ENCODE assay signal across 1 cellular context in the genomic region with DNA sequence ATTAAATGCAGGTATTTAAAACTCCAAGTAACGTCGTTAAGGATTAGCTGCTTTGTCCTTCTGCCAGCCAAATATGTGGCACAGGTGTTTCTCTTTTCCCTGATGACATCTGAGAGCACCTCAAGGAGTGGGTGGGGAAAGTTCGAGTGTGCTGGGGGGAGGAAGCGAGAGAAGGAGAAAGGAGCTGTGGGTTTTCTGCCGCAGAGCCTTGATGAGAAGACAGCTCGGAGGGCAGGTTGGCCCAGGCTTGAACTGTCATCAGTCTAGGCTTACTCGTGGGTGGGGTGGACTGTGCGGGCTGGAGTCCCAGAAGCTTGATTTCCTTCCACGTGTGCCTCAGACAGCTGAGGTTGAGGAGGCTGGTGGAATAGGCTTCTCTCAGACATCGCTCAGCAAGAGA.
TF ChIP-seq lines count a peak whose summit lies in the region.

No MANE protein-coding gene starts in this region.

TF ChIP-seq in GM12878, 131 proteins besides CTCF, POLR2A, EP300 and RAD21 (continued from another document and continues in another):
- TF ChIP-seq BCL11A (IDR thresholded peaks at IDR 0.05; ENCODE audit: low read depth, low read length): peak; percentile 97
- TF ChIP-seq CHD4 (IDR thresholded peaks at IDR 0.05): no peak
- TF ChIP-seq BMI1 (IDR thresholded peaks at IDR 0.05; ENCODE audit: borderline replicate concordance): peak; percentile 71
- TF ChIP-seq, protein P1, sequence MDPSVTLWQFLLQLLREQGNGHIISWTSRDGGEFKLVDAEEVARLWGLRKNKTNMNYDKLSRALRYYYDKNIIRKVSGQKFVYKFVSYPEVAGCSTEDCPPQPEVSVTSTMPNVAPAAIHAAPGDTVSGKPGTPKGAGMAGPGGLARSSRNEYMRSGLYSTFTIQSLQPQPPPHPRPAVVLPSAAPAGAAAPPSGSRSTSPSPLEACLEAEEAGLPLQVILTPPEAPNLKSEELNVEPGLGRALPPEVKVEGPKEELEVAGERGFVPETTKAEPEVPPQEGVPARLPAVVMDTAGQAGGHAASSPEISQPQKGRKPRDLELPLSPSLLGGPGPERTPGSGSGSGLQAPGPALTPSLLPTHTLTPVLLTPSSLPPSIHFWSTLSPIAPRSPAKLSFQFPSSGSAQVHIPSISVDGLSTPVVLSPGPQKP (IDR thresholded peaks at IDR 0.05; ENCODE audit: low read depth, low read length): no peak
- TF ChIP-seq NFYA (IDR thresholded peaks at IDR 0.05; ENCODE audit: borderline replicate concordance, low read depth, low read length): no peak
- no peak for TF ChIP-seq HCFC1 (IDR thresholded peaks at IDR 0.05; ENCODE audit: low read length)
- no peak for TF ChIP-seq ZNF24 (IDR thresholded peaks at IDR 0.05)
- no peak for TF ChIP-seq ZNF274 (IDR thresholded peaks at IDR 0.05; ENCODE audit: insufficient read depth, insufficient read length)
- no peak for TF ChIP-seq MYC (IDR thresholded peaks at IDR 0.05; ENCODE audit: insufficient read depth, insufficient read length, insufficient replicate concordance, low read length, severe bottlenecking)
- peak; percentile 91 for TF ChIP-seq SPI1 (IDR thresholded peaks at IDR 0.05; ENCODE audit: borderline replicate concordance, insufficient read depth, low read depth, low read length)
- TF ChIP-seq IRF4 (IDR thresholded peaks at IDR 0.05; ENCODE audit: low read depth, low read length): peak; percentile 87
- peak; percentile 87 for TF ChIP-seq POU2F2 (IDR thresholded peaks at IDR 0.05; ENCODE audit: borderline replicate concordance, low read depth, low read length)
- no peak for TF ChIP-seq TCF7 (IDR thresholded peaks at IDR 0.05; ENCODE audit: borderline replicate concordance)
- TF ChIP-seq ZNF687 (IDR thresholded peaks at IDR 0.05): peak; percentile 79
- TF ChIP-seq TARDBP (IDR thresholded peaks at IDR 0.05; ENCODE audit: borderline replicate concordance): no peak
- no peak for TF ChIP-seq CEBPB (IDR thresholded peaks at IDR 0.05; ENCODE audit: borderline replicate concordance in 1 of 2, low read depth in 2 of 2, low read length in 2 of 2)
- no peak for TF ChIP-seq ZNF207 (IDR thresholded peaks at IDR 0.05; ENCODE audit: borderline replicate concordance)
- TF ChIP-seq EED (IDR thresholded peaks at IDR 0.05; ENCODE audit: low read depth): peak; percentile 98
- no peak; the same call in 1 of the 2 replicates for TF ChIP-seq BACH1 (IDR thresholded peaks at IDR 0.05; ENCODE audit: borderline replicate concordance)
- TF ChIP-seq, protein P2, sequence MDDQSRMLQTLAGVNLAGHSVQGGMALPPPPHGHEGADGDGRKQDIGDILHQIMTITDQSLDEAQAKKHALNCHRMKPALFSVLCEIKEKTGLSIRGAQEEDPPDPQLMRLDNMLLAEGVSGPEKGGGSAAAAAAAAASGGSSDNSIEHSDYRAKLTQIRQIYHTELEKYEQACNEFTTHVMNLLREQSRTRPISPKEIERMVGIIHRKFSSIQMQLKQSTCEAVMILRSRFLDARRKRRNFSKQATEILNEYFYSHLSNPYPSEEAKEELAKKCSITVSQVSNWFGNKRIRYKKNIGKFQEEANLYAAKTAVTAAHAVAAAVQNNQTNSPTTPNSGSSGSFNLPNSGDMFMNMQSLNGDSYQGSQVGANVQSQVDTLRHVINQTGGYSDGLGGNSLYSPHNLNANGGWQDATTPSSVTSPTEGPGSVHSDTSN (IDR thresholded peaks at IDR 0.05; ENCODE audit: insufficient replicate concordance, low read depth, low read length): peak; percentile 54
- TF ChIP-seq CBFB (IDR thresholded peaks at IDR 0.05; ENCODE audit: low read depth): peak; percentile 91
- TF ChIP-seq, protein P3, sequence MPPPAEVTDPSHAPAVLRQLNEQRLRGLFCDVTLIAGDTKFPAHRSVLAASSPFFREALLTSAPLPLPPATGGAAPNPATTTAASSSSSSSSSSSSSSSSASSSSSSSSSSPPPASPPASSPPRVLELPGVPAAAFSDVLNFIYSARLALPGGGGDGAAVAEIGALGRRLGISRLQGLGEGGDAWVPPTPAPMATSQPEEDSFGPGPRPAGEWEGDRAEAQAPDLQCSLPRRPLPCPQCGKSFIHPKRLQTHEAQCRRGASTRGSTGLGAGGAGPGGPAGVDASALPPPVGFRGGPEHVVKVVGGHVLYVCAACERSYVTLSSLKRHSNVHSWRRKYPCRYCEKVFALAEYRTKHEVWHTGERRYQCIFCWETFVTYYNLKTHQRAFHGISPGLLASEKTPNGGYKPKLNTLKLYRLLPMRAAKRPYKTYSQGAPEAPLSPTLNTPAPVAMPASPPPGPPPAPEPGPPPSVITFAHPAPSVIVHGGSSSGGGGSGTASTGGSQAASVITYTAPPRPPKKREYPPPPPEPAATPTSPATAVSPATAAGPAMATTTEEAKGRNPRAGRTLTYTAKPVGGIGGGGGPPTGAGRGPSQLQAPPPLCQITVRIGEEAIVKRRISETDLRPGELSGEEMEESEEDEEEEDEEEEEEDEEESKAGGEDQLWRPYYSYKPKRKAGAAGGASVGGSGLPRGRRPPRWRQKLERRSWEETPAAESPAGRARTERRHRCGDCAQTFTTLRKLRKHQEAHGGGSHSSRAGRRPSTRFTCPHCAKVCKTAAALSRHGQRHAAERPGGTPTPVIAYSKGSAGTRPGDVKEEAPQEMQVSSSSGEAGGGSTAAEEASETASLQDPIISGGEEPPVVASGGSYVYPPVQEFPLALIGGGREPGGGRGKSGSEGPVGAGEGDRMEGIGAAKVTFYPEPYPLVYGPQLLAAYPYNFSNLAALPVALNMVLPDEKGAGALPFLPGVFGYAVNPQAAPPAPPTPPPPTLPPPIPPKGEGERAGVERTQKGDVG (CRISPR knock-in tag; IDR thresholded peaks at IDR 0.05): no peak
- TF ChIP-seq BRCA1 (IDR thresholded peaks at IDR 0.05; ENCODE audit: low read depth, low read length): no peak
- TF ChIP-seq KAT2A (conservative IDR thresholded peaks at IDR 0.05; ENCODE audit: control insufficient read depth, low read depth, low read length): no peak
- TF ChIP-seq ZNF217 (IDR thresholded peaks at IDR 0.05): 0 out of 2 replicates have a peak, but pooled peaks have one; percentile 20
- no peak for TF ChIP-seq WRNIP1 (IDR thresholded peaks at IDR 0.05; ENCODE audit: borderline replicate concordance, low read depth, low read length)
- no peak for TF ChIP-seq SMAD5 (IDR thresholded peaks at IDR 0.05; ENCODE audit: low read depth)
- no peak for TF ChIP-seq ZNF384 (IDR thresholded peaks at IDR 0.05; ENCODE audit: borderline replicate concordance, low read depth, low read length)
- no peak for TF ChIP-seq MEF2B (IDR thresholded peaks at IDR 0.05; ENCODE audit: partially characterized antibody, poor library complexity, severe bottlenecking)
- TF ChIP-seq, protein P4, sequence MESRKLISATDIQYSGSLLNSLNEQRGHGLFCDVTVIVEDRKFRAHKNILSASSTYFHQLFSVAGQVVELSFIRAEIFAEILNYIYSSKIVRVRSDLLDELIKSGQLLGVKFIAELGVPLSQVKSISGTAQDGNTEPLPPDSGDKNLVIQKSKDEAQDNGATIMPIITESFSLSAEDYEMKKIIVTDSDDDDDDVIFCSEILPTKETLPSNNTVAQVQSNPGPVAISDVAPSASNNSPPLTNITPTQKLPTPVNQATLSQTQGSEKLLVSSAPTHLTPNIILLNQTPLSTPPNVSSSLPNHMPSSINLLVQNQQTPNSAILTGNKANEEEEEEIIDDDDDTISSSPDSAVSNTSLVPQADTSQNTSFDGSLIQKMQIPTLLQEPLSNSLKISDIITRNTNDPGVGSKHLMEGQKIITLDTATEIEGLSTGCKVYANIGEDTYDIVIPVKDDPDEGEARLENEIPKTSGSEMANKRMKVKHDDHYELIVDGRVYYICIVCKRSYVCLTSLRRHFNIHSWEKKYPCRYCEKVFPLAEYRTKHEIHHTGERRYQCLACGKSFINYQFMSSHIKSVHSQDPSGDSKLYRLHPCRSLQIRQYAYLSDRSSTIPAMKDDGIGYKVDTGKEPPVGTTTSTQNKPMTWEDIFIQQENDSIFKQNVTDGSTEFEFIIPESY (IDR thresholded peaks at IDR 0.05): no peak
- TF ChIP-seq MTA3 (IDR thresholded peaks at IDR 0.05; ENCODE audit: borderline replicate concordance, low read length): peak; percentile 71; the same call in 1 of the 2 replicates
- no peak for TF ChIP-seq PAX8 (IDR thresholded peaks at IDR 0.05)
- TF ChIP-seq, protein P5, sequence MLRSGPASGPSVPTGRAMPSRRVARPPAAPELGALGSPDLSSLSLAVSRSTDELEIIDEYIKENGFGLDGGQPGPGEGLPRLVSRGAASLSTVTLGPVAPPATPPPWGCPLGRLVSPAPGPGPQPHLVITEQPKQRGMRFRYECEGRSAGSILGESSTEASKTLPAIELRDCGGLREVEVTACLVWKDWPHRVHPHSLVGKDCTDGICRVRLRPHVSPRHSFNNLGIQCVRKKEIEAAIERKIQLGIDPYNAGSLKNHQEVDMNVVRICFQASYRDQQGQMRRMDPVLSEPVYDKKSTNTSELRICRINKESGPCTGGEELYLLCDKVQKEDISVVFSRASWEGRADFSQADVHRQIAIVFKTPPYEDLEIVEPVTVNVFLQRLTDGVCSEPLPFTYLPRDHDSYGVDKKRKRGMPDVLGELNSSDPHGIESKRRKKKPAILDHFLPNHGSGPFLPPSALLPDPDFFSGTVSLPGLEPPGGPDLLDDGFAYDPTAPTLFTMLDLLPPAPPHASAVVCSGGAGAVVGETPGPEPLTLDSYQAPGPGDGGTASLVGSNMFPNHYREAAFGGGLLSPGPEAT (IDR thresholded peaks at IDR 0.05; ENCODE audit: low read depth): peak; percentile 96
- TF ChIP-seq, protein P6, sequence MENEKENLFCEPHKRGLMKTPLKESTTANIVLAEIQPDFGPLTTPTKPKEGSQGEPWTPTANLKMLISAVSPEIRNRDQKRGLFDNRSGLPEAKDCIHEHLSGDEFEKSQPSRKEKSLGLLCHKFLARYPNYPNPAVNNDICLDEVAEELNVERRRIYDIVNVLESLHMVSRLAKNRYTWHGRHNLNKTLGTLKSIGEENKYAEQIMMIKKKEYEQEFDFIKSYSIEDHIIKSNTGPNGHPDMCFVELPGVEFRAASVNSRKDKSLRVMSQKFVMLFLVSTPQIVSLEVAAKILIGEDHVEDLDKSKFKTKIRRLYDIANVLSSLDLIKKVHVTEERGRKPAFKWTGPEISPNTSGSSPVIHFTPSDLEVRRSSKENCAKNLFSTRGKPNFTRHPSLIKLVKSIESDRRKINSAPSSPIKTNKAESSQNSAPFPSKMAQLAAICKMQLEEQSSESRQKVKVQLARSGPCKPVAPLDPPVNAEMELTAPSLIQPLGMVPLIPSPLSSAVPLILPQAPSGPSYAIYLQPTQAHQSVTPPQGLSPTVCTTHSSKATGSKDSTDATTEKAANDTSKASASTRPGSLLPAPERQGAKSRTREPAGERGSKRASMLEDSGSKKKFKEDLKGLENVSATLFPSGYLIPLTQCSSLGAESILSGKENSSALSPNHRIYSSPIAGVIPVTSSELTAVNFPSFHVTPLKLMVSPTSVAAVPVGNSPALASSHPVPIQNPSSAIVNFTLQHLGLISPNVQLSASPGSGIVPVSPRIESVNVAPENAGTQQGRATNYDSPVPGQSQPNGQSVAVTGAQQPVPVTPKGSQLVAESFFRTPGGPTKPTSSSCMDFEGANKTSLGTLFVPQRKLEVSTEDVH (IDR thresholded peaks at IDR 0.05; ENCODE audit: low read depth, partially characterized antibody): no peak
- TF ChIP-seq HDAC6 (IDR thresholded peaks at IDR 0.05; ENCODE audit: unreplicated experiment): no peak
- no peak; the same call in 1 of the 2 replicates for TF ChIP-seq CHD2 (IDR thresholded peaks at IDR 0.05; ENCODE audit: borderline replicate concordance, low read depth, low read length)
- TF ChIP-seq ZSCAN29 (IDR thresholded peaks at IDR 0.05): no peak
- TF ChIP-seq ETV6 (conservative IDR thresholded peaks at IDR 0.05 in 1 of 2, IDR thresholded peaks at IDR 0.05 in 1 of 2; ENCODE audit: borderline replicate concordance in 1 of 2, low read depth in 1 of 2): peak in 1 of 2 experiments; percentile 85; a peak in 2 of 4 replicates
